ENCODE assay signal across 14 cellular contexts in genomic region chr3:61944736-61945135, GRCh38.
"Had no signal": no experiment of that assay in that cellular context is flagged by ENCODE, and none has a peak within 500 bp of the region (broad histone marks: within the 10 kb centered on the region; RNA-seq: fewer than 3 reads in every experiment).

No MANE protein-coding gene starts in this region.

- H3K9me3 ChIP-seq: gastrocnemius medialis, sigmoid colon had no signal

- FAIRE-seq: endometrium, islet of Langerhans had no signal

- H3K36me3 ChIP-seq: gastrocnemius medialis, sigmoid colon had no signal

- H3K27ac Mint-ChIP-seq: naive thymus-derived CD4-positive, alpha-beta T cell had no signal

- ATAC-seq: esophagus mucosa; gastrocnemius medialis; naive thymus-derived CD4-positive, alpha-beta T cell had no signal

- H3K4me3 Mint-ChIP-seq: naive thymus-derived CD4-positive, alpha-beta T cell had no signal

- H3K27ac ChIP-seq: gastrocnemius medialis, sigmoid colon, skin epidermis had no signal

- DNase-seq: cortex of kidney; effector memory CD4-positive, alpha-beta T cell; gastrocnemius medialis; glutamatergic neuron; kidney glomerular epithelial cell; naive thymus-derived CD4-positive, alpha-beta T cell; posterior cingulate gyrus; sigmoid colon; stimulated activated naive CD4-positive, alpha-beta T cell treated with Interleukin-2 at 50 U/mL for 16 hours; trophoblast cell had no signal

- H3K27me3 ChIP-seq: gastrocnemius medialis, sigmoid colon had no signal

- H3K36me3 Mint-ChIP-seq: naive thymus-derived CD4-positive, alpha-beta T cell had no signal

- H3K4me3 ChIP-seq: gastrocnemius medialis, sigmoid colon, skin epidermis had no signal
